ENCODE assay signal across 10 cellular contexts in the genomic region with DNA sequence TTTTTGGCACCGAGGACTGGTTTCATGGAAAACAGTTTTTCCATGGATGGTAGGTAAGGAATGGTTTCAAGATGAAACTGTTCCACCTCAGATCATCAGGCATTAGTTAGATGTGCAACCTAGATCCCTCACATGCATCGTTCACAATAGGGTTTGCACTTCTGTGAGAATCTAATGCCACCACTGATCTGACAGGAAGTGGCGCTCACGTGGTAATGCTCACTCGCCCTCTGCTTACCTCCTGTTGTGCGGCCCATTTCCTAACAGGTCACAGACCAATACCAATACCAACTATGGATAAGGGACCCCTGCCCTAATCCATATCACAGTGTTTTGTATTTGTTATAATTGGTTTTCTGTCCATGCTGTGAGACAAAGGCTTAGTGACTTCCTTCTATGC. TPM values are rescaled to one million over a fixed set of nuclear protein-coding genes. Genes with fewer than 3 reads are reported as not detected.
A peak's percentile ranks its signal among the peaks of the same experiment; 100 is the strongest.
DNase-seq lines count a peak whose midpoint lies in the region; ATAC-seq and FAIRE-seq lines count a peak whose summit lies in the region.
"Had no signal": no experiment of that assay in that cellular context is flagged by ENCODE, and none has a peak within 500 bp of the region (broad histone marks: within the 10 kb centered on the region; RNA-seq: fewer than 3 reads in every experiment).

No MANE protein-coding gene starts in this region.

- H3K27ac Mint-ChIP-seq in activated naive CD4-positive, alpha-beta T cell treated with anti-CD3 and anti-CD28 coated beads, Interleukin-2, amount 50 U/mL, for 72 hours, result peak overlapping the region in 1 of 2 donors; percentile 50
- H3K27ac Mint-ChIP-seq: activated T-helper 2 cell treated with anti-CD3 and anti-CD28 coated beads, Interferon-gamma antibody, Interleukin-2, Interleukin-4, amounts not matched to agents 10 μg/mL and 5 μg/mL and 100 μg/mL, durations not matched to agents 14 hours and 24 hours and 36 hours had no signal

- peak; percentile 48 for ATAC-seq in GM21619 (IDR thresholded peaks at IDR 0.05; ENCODE audit: unreplicated experiment)
- peak; percentile 38 to 49 for ATAC-seq in activated naive CD4-positive, alpha-beta T cell treated with anti-CD3 and anti-CD28 coated beads, Interleukin-2, amount 50 U/mL, for 72 hours

- no peaks in the 10 kb centered on the region for H3K36me3 Mint-ChIP-seq in activated naive CD4-positive, alpha-beta T cell treated with anti-CD3 and anti-CD28 coated beads, Interleukin-2, amount 50 U/mL, for 72 hours

- no peak for FAIRE-seq in frontal cortex (lab: Jason Lieb, UNC)

- H3K9me3 Mint-ChIP-seq in activated naive CD4-positive, alpha-beta T cell treated with anti-CD3 and anti-CD28 coated beads, Interleukin-2, amount 50 U/mL, for 72 hours, result peaks cover 0 to 8% of the 10 kb centered on the region in 2 donors
- H3K9me3 Mint-ChIP-seq: activated T-helper 2 cell treated with anti-CD3 and anti-CD28 coated beads, Interferon-gamma antibody, Interleukin-2, Interleukin-4, amounts not matched to agents 10 μg/mL and 5 μg/mL and 100 μg/mL, durations not matched to agents 14 hours and 24 hours and 36 hours had no signal

- DNase-seq in activated CD4-positive, alpha-beta T cell treated with anti-CD3 and anti-CD28 coated beads for 4 hours, result peak; percentile 32 to 33
- DNase-seq in activated naive CD4-positive, alpha-beta T cell treated with anti-CD3 and anti-CD28 coated beads, Interleukin-2, amount 50 U/mL, for 72 hours (ENCODE audit: low spot score in 2 of 2), result peak in 1 of 2 donors; percentile 13
- DNase-seq in stimulated activated CD8-positive, alpha-beta memory T cell treated with anti-CD3 and anti-CD28 coated beads, Interleukin-15, amount 100 ng/mL, for 1 hour (ENCODE audit: low read depth), result peak; percentile 23
- DNase-seq in SKM-1 treated with dmso at 0.1 percent for 144 hours (lab: John Stamatoyannopoulos, UW; ENCODE audit: unreplicated experiment) (no peak), frontal cortex (ENCODE audit: low spot score in 2 of 2) (no peak), A172 (ENCODE audit: low spot score) (no peak)
- DNase-seq: HCEC 1CT, NCI-H1694 treated with DMSO at 0.1 percent for 48 hours had no signal

RNA-seq across cellular contexts. Expression of a gene that starts 58.9 kb away (rescaled TPM):
- 10 to 100 TPM; 44.1 to 44.8 TPM for total RNA-seq in activated naive CD4-positive, alpha-beta T cell treated with anti-CD3 and anti-CD28 coated beads, Interleukin-2, amount 50 U/mL, for 72 hours
- 60.7 TPM for total RNA-seq in frontal cortex
- 44.6 and 61.8 TPM in 2 replicates for total RNA-seq in A172 (2014; rRNA removed; shearing (Covaris generic))

Comparison
In these comparisons a context has a peak if more than half of its experiments do, and no peak if none do; other contexts are left out.
1. DNase-seq: peak in activated CD4-positive, alpha-beta T cell treated with anti-CD3 and anti-CD28 coated beads for 4 hours (2 of 2) and stimulated activated CD8-positive, alpha-beta memory T cell treated with anti-CD3 and anti-CD28 coated beads, Interleukin-15, amount 100 ng/mL, for 1 hour (single experiment); none in SKM-1 treated with dmso at 0.1 percent for 144 hours (single experiment), frontal cortex (0 of 2) and A172 (single experiment).